In the genomic region with DNA sequence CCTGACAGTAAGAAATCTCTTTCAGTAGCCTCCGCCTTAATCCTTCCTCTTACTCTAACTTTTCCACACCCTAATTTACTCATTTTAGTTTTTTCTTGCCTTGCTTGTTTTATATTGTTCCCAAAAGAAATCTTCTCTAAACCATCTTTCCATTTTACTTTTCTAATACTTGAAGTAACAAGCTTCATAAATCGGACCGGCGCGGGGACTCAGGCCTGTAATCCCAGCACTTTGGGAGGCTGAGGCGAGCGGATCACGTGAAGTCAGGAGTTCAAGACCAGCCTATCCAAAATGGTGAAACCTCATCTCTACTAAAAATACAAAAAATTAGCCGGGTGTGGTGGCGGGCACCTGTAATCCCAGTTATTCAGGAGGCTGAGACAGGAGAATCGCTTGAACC, we compare ENCODE assay signal across 9 cellular contexts. TPM values are rescaled to one million over a fixed set of nuclear protein-coding genes. Genes with fewer than 3 reads are reported as not detected.
A peak's percentile ranks its signal among the peaks of the same experiment; 100 is the strongest.
DNase-seq lines count a peak whose midpoint lies in the region; ATAC-seq and TF ChIP-seq lines count a peak whose summit lies in the region.
"Had no signal": no experiment of that assay in that cellular context is flagged by ENCODE, and none has a peak within 500 bp of the region (broad histone marks: within the 10 kb centered on the region; RNA-seq: fewer than 3 reads in every experiment).

No MANE protein-coding gene starts in this region.

- no peaks in the 10 kb centered on the region for H3K9me2 ChIP-seq in SK-N-SH

- 98% methylated on average over 11 of the region's 11 CpGs for WGBS in SK-N-SH (ENCODE audit: low lambda C conversion rate)
- 92 to 95% (median 94%) methylated on average over 11 of the region's 11 CpGs for WGBS in spleen, 5 donors

- H3K4me2 ChIP-seq in SK-N-SH: peak overlapping the region; percentile 69; the same call in 1 of the 2 replicates

- H3K9me3 ChIP-seq in SK-N-SH: no peaks in the 10 kb centered on the region
- H3K9me3 ChIP-seq in T-helper 17 cell (ENCODE audit: control insufficient read depth, low read length, poor library complexity, severe bottlenecking): no peaks in the 10 kb centered on the region
- no peaks in the 10 kb centered on the region for H3K9me3 ChIP-seq in spleen

- H3K36me3 Mint-ChIP-seq in T-helper 17 cell (ENCODE audit: low read depth): peaks cover 12% of the 10 kb centered on the region

- peaks cover 0 to 4% of the 10 kb centered on the region in 2 experiments; a peak in 2 of 4 replicates for H3K4me1 ChIP-seq in SK-N-SH (ENCODE audit: control insufficient read depth in 1 of 2, insufficient read depth in 2 of 2, low read depth in 1 of 2, low read length in 1 of 2)
- peaks cover 15 to 99% (median 57%) of the 10 kb centered on the region in 6 donors for H3K4me1 ChIP-seq in spleen

- no peak for TF ChIP-seq EP300 in SK-N-SH (IDR thresholded peaks at IDR 0.05; ENCODE audit: borderline replicate concordance in 1 of 2, low read depth in 1 of 2, low read length in 1 of 2)

- TF ChIP-seq POLR2A in spleen (IDR thresholded peaks at IDR 0.05): no peak

- H3K4me3 Mint-ChIP-seq in T-helper 17 cell: peak overlapping the region; percentile 84

- no peaks in the 10 kb centered on the region for H3K27me3 ChIP-seq in SK-N-SH (ENCODE audit: insufficient read depth)
- H3K27me3 ChIP-seq in spleen (replicated peaks in 1 of 7): no peaks in the 10 kb centered on the region

- DNase-seq in SK-N-SH (no peak), T-helper 17 cell (no peak), fibroblast of mammary gland (ENCODE audit: low read depth) (no peak), spleen (no peak)
- no peak for DNase-seq in activated effector memory CD4-positive, alpha-beta T cell treated with Interleukin-2 at 50 U/mL for 16 hours

- H3K27ac Mint-ChIP-seq in T-helper 17 cell: peak overlapping the region; percentile 84

- H3K4me3 ChIP-seq in SK-N-SH (ENCODE audit: low read depth in 2 of 2, low read length in 1 of 2): 0 out of 4 replicates have a peak overlapping the region, but pooled peaks of 1 of the 2 experiments have one; percentile 48
- H3K4me3 ChIP-seq in fibroblast of mammary gland (ENCODE audit: control insufficient read depth, low read depth, low read length): peak overlapping the region; percentile 58
- H3K4me3 ChIP-seq in spleen: peak overlapping the region in 6 of 8 donors; percentile 42 to 75 (median 52)

- no peak for TF ChIP-seq RAD21 in SK-N-SH (IDR thresholded peaks at IDR 0.05; ENCODE audit: low read length)

- no peak for ATAC-seq in SK-N-SH treated with all-trans-retinoic acid at 6 μM for 48 hours
- no peak for ATAC-seq in T-helper 17 cell
- no peak for ATAC-seq in GM21576 (IDR thresholded peaks at IDR 0.05; ENCODE audit: unreplicated experiment)
- ATAC-seq in HG03565 (IDR thresholded peaks at IDR 0.05; ENCODE audit: unreplicated experiment): no peak

- no peak overlapping the region for H2AFZ ChIP-seq in SK-N-SH (ENCODE audit: low read depth)

- no peaks in the 10 kb centered on the region for H3K27me3 Mint-ChIP-seq in T-helper 17 cell

- intact Hi-C loops in spleen (cut with DNase I; ENCODE audit: low total_unique reads): no loop called here

- POLR2A ChIA-PET in SK-N-SH (lab: Yijun Ruan, JAX): interaction anchor here (0.7 kb wide), 1 partner anchor 19 kb away, joined by 3 read pairs; no protein-coding TSS in a partner anchor

- CTCF ChIA-PET in SK-N-SH (lab: Yijun Ruan, JAX): no interaction called here

- TF ChIP-seq CTCF in SK-N-SH (IDR thresholded peaks at IDR 0.05) (no peak), fibroblast of mammary gland (conservative IDR thresholded peaks at IDR 0.05; ENCODE audit: control insufficient read depth, insufficient read depth, low read depth, low read length) (no peak), spleen (IDR thresholded peaks at IDR 0.05 in 8 of 11, conservative IDR thresholded peaks at IDR 0.05 in 3 of 11) (no peak)

- peaks cover 100% of the 10 kb centered on the region for H3K79me2 ChIP-seq in SK-N-SH (ENCODE audit: insufficient read depth)

- no peak overlapping the region for H3K27ac ChIP-seq in SK-N-SH (ENCODE audit: low read depth in 2 of 2, low read length in 1 of 2)
- H3K27ac ChIP-seq in spleen: peak overlapping the region in 4 of 8 donors; percentile 40 to 79 (median 58)
- H3K27ac ChIP-seq: 22Rv1 had no signal

- peaks cover 88% of the 10 kb centered on the region for H4K20me1 ChIP-seq in SK-N-SH (ENCODE audit: insufficient read depth)

- no peak overlapping the region for H3K9ac ChIP-seq in SK-N-SH

- H3F3A ChIP-seq in SK-N-SH (replicated peaks; ENCODE audit: insufficient read depth): peaks cover 8% of the 10 kb centered on the region

- peaks cover 63% of the 10 kb centered on the region for H3K4me1 Mint-ChIP-seq in T-helper 17 cell

- H3K36me3 ChIP-seq in SK-N-SH (replicated peaks in 1 of 2; ENCODE audit: control insufficient read depth in 1 of 2, insufficient read depth in 2 of 2, low read length in 1 of 2) (peaks cover 0 to 3% of the 10 kb centered on the region in 2 experiments), spleen (no peaks in the 10 kb centered on the region)

TF ChIP-seq in SK-N-SH, 30 proteins besides CTCF, POLR2A, EP300 and RAD21 (continues in another document):
- no peak for TF ChIP-seq EZH2phosphoT487 (IDR thresholded peaks at IDR 0.05; ENCODE audit: borderline replicate concordance, low read depth)
- no peak for TF ChIP-seq NRF1 (IDR thresholded peaks at IDR 0.05; ENCODE audit: low read depth, low read length)
- TF ChIP-seq, protein P1, sequence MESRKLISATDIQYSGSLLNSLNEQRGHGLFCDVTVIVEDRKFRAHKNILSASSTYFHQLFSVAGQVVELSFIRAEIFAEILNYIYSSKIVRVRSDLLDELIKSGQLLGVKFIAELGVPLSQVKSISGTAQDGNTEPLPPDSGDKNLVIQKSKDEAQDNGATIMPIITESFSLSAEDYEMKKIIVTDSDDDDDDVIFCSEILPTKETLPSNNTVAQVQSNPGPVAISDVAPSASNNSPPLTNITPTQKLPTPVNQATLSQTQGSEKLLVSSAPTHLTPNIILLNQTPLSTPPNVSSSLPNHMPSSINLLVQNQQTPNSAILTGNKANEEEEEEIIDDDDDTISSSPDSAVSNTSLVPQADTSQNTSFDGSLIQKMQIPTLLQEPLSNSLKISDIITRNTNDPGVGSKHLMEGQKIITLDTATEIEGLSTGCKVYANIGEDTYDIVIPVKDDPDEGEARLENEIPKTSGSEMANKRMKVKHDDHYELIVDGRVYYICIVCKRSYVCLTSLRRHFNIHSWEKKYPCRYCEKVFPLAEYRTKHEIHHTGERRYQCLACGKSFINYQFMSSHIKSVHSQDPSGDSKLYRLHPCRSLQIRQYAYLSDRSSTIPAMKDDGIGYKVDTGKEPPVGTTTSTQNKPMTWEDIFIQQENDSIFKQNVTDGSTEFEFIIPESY (IDR thresholded peaks at IDR 0.05; ENCODE audit: borderline replicate concordance, low read depth): no peak
- TF ChIP-seq RXRA (IDR thresholded peaks at IDR 0.05; ENCODE audit: borderline replicate concordance, low read depth): no peak
- no peak for TF ChIP-seq GABPA (IDR thresholded peaks at IDR 0.05; ENCODE audit: low read depth)
- TF ChIP-seq NFIC (IDR thresholded peaks at IDR 0.05; ENCODE audit: borderline replicate concordance): no peak
- no peak for TF ChIP-seq POLR2AphosphoS5 (IDR thresholded peaks at IDR 0.05; ENCODE audit: low read depth, low read length)

TF ChIP-seq in SK-N-SH treated with all-trans-retinoic acid at 6 μM for 48 hours, 23 proteins besides CTCF, POLR2A, EP300 and RAD21 (continues in another document):
- TF ChIP-seq ZNF565 (CRISPR knock-in tag; conservative IDR thresholded peaks at IDR 0.05; ENCODE audit: low read depth) (no peak), RARB (CRISPR knock-in tag; IDR thresholded peaks at IDR 0.05) (no peak), CREB5 (CRISPR knock-in tag; IDR thresholded peaks at IDR 0.05; ENCODE audit: low read depth) (no peak), ISL1 (CRISPR knock-in tag; IDR thresholded peaks at IDR 0.05) (no peak), GLIS3 (CRISPR knock-in tag; IDR thresholded peaks at IDR 0.05) (no peak), SNAI2 (CRISPR knock-in tag; IDR thresholded peaks at IDR 0.05) (no peak), OSR1 (CRISPR knock-in tag; IDR thresholded peaks at IDR 0.05) (no peak), ESRRG (CRISPR knock-in tag; IDR thresholded peaks at IDR 0.05) (no peak), ZNF8 (CRISPR knock-in tag; IDR thresholded peaks at IDR 0.05) (no peak), TOX (CRISPR knock-in tag; IDR thresholded peaks at IDR 0.05; ENCODE audit: borderline replicate concordance) (no peak), ZFP3 (CRISPR knock-in tag; IDR thresholded peaks at IDR 0.05) (no peak), TCF4 (CRISPR knock-in tag; IDR thresholded peaks at IDR 0.05; ENCODE audit: borderline replicate concordance) (no peak), ARNTL (CRISPR knock-in tag; IDR thresholded peaks at IDR 0.05; ENCODE audit: borderline replicate concordance, low read depth) (no peak)
- TF ChIP-seq, protein P2, sequence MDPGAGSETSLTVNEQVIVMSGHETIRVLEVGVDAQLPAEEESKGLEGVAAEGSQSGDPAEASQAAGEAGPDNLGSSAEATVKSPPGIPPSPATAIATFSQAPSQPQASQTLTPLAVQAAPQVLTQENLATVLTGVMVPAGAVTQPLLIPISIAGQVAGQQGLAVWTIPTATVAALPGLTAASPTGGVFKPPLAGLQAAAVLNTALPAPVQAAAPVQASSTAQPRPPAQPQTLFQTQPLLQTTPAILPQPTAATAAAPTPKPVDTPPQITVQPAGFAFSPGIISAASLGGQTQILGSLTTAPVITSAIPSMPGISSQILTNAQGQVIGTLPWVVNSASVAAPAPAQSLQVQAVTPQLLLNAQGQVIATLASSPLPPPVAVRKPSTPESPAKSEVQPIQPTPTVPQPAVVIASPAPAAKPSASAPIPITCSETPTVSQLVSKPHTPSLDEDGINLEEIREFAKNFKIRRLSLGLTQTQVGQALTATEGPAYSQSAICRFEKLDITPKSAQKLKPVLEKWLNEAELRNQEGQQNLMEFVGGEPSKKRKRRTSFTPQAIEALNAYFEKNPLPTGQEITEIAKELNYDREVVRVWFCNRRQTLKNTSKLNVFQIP (CRISPR knock-in tag; IDR thresholded peaks at IDR 0.05; ENCODE audit: borderline replicate concordance, low read depth): no peak

RNA-seq across cellular contexts. Expression of gene ZNF148, which starts 17.3 kb away (rescaled TPM):
- polyA plus RNA-seq in SK-N-SH (2012; rRNA removed) (5.1 and 7.1 TPM in 2 replicates), spleen (1 to 10 TPM; 4.1 to 5.7 (median 4.6) TPM)
- 6.7 and 7.7 TPM in 2 replicates for polyA plus RNA-seq in SK-N-SH (2012; cell fraction: cytosol; rRNA removed)
- 5.3 and 9.7 TPM in 2 replicates for polyA plus RNA-seq in SK-N-SH (2012; cell fraction: nucleus; rRNA removed)
- total RNA-seq in T-helper 17 cell (10 to 100 TPM; 40.0 to 40.8 TPM), spleen (10 to 100 TPM; 36.5 to 66.0 (median 48.2) TPM)
